Comparison of ENCODE assay signal across 25 cellular contexts in genomic region chr10:83045731-83046130, GRCh38.
"Had no signal": no experiment of that assay in that cellular context is flagged by ENCODE, and none has a peak within 500 bp of the region (broad histone marks: within the 10 kb centered on the region; RNA-seq: fewer than 3 reads in every experiment).

No MANE protein-coding gene starts in this region.

- H3K27ac ChIP-seq: adrenal gland, brain microvascular endothelial cell, coronary artery, dorsolateral prefrontal cortex, gastrocnemius medialis, heart right ventricle had no signal

- H3K4me1 ChIP-seq: adrenal gland, gastrocnemius medialis, heart right ventricle had no signal

- H3K9me3 ChIP-seq: adrenal gland, gastrocnemius medialis had no signal

- H3K4me3 ChIP-seq: adrenal gland, coronary artery, dorsolateral prefrontal cortex, gastrocnemius medialis, heart right ventricle had no signal

- H3K27me3 ChIP-seq: adrenal gland, brain microvascular endothelial cell, dorsolateral prefrontal cortex, gastrocnemius medialis, heart right ventricle had no signal

- DNase-seq: activated CD4-positive, alpha-beta memory T cell treated with anti-CD3 and anti-CD28 coated beads for 36 hours; activated CD4-positive, alpha-beta T cell treated with anti-CD3 and anti-CD28 coated beads for 36 hours; activated CD4-positive, alpha-beta T cell treated with anti-CD3 and anti-CD28 coated beads, Interleukin-2, amount 10 ng/mL, durations not matched to agents 24 days and 14 days; activated CD4-positive, CD25-positive, alpha-beta regulatory T cell; activated CD4-positive, CD25-positive, alpha-beta regulatory T cell treated with anti-CD3 and anti-CD28 coated beads, Interleukin-2, amount 50 U/mL, for 72 hours; activated CD8-positive, alpha-beta memory T cell treated with anti-CD3 and anti-CD28 coated beads, Interleukin-2, amount 10 ng/mL, durations not matched to agents 7 days and 5 days; activated CD8-positive, alpha-beta memory T cell treated with anti-CD3 and anti-CD28 coated beads, Interleukin-2, amount 50 U/mL, for 4 hours; activated CD8-positive, alpha-beta T cell treated with anti-CD3 and anti-CD28 coated beads, Interleukin-2, amount 10 ng/mL, durations not matched to agents 7 days and 5 days; activated effector memory CD4-positive, alpha-beta T cell treated with anti-CD3 and anti-CD28 coated beads, Interleukin-2, amount 50 U/mL, for 16 hours; activated naive CD4-positive, alpha-beta T cell treated with anti-CD3 and anti-CD28 coated beads for 36 hours; activated naive CD8-positive, alpha-beta T cell treated with anti-CD3 and anti-CD28 coated beads for 36 hours; activated naive CD8-positive, alpha-beta T cell treated with anti-CD3 and anti-CD28 coated beads, Interleukin-2, amount 50 U/mL, for 24 hours; activated T-cell treated with anti-CD3 and anti-CD28 coated beads, Interleukin-2, amount 50 U/mL, for 1 hour; activated T-cell treated with anti-CD3 and anti-CD28 coated beads, Interleukin-2, amount 50 U/mL, for 48 hours; adrenal gland; brain microvascular endothelial cell; dorsolateral prefrontal cortex; effector memory CD4-positive, alpha-beta T cell; endodermal cell; foreskin fibroblast; gastrocnemius medialis; heart right ventricle; T-helper 2 cell had no signal

- ATAC-seq: activated CD4-positive, alpha-beta T cell treated with anti-CD3 and anti-CD28 coated beads for 36 hours; activated CD8-positive, alpha-beta memory T cell treated with anti-CD3 and anti-CD28 coated beads, Interleukin-2, amount 10 ng/mL, durations not matched to agents 7 days and 5 days; activated CD8-positive, alpha-beta T cell treated with anti-CD3 and anti-CD28 coated beads, Interleukin-2, amount 10 ng/mL, durations not matched to agents 7 days and 5 days; activated naive CD8-positive, alpha-beta T cell treated with anti-CD3 and anti-CD28 coated beads, Interleukin-2, amount 50 U/mL, for 24 hours; esophagus mucosa; gastrocnemius medialis; heart right ventricle had no signal

- H3K36me3 ChIP-seq: adrenal gland, brain microvascular endothelial cell, gastrocnemius medialis, heart right ventricle had no signal
